In the genomic region with DNA sequence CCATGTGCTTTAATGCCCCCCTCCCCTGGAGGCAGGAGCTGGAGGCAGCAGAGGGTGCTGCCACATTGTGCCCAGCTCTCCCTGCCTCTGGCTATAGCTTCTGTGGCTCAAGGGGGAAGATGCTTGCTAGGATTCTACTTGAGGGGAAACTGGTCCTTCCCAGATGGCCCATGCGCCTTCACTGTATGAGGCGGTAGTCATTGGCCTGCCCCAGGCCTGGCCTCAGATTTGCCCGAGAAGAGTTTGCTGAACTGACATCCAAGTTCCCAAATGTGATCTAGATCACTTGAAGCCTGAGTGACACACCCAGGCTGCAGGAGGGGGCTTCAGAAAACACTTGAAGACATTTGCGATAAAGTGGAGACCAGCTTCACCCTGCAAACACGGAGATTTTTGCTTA, we compare ENCODE assay signal across 33 cellular contexts. TPM values are rescaled to one million over a fixed set of nuclear protein-coding genes. Genes with fewer than 3 reads are reported as not detected.
DNase-seq lines count a peak whose midpoint lies in the region; ATAC-seq and TF ChIP-seq lines count a peak whose summit lies in the region.
"Had no signal": no experiment of that assay in that cellular context is flagged by ENCODE, and none has a peak within 500 bp of the region (broad histone marks: within the 10 kb centered on the region; RNA-seq: fewer than 3 reads in every experiment).

No MANE protein-coding gene starts in this region.

- DNase-seq in heart left ventricle (no peak), Right ventricle myocardium superior (no peak), right cardiac atrium (no peak), gastrocnemius medialis (no peak), dedifferentiated amniotic fluid mesenchymal stem cell (ENCODE audit: extremely low spot score) (no peak), NCI-H2196 treated with DMSO at 0.1 percent for 48 hours (lab: John Stamatoyannopoulos, UW; ENCODE audit: unreplicated experiment) (no peak), GOT3 (lab: John Stamatoyannopoulos, UW) (no peak)
- no peak for DNase-seq in stimulated activated CD4-positive, alpha-beta T cell treated with anti-CD3 and anti-CD28 coated beads, Interleukin-1b, Interleukin-23, amount 100 ng/mL, for 48 hours
- DNase-seq: activated CD4-positive, alpha-beta T cell treated with anti-CD3 and anti-CD28 coated beads for 36 hours; activated CD8-positive, alpha-beta T cell treated with anti-CD3 and anti-CD28 coated beads for 36 hours; activated naive CD4-positive, alpha-beta T cell treated with anti-CD3 and anti-CD28 coated beads, Interleukin-2, amount 10 ng/mL, durations not matched to agents 7 days and 5 days; amniotic stem cell; Calu3; colonic mucosa; effector memory CD4-positive, alpha-beta T cell; hippocampal formation; Karpas-422; left colon; mesenchymal stem cell; NCI-H1436; NCI-H2081 treated with DMSO at 0.1 percent for 48 hours; NCI-H774; SJCRH30; stimulated activated CD4-positive, alpha-beta T cell treated with anti-CD3 and anti-CD28 coated beads, Interleukin-4, amount 100 ng/mL, for 24 hours; SW 1271 had no signal

- intact Hi-C loops in heart left ventricle (cut with DNase I) (loop anchor here in 3 of 10 donors (5.0 kb wide), 3 partner anchors 33 to 63 kb away; no protein-coding TSS in a partner anchor), Right ventricle myocardium superior (cut with DNase I) (no loop called here), right cardiac atrium (cut with DNase I) (loop anchor here in 1 of 4 donors (10.0 kb wide), 1 partner anchor 66 kb away; no protein-coding TSS in a partner anchor), gastrocnemius medialis (cut with DNase I; ENCODE audit: low total_unique reads) (loop anchor here (10.0 kb wide), 1 partner anchor 596 kb away; no protein-coding TSS in a partner anchor)

- no peak for TF ChIP-seq POLR2A in heart left ventricle (IDR thresholded peaks at IDR 0.05)
- TF ChIP-seq POLR2A in gastrocnemius medialis (IDR thresholded peaks at IDR 0.05) = no peak

- H3K9me3 ChIP-seq in heart left ventricle = no peaks in the 10 kb centered on the region
- no peaks in the 10 kb centered on the region for H3K9me3 ChIP-seq in right cardiac atrium (ENCODE audit: control insufficient read depth, low read length)
- no peaks in the 10 kb centered on the region for H3K9me3 ChIP-seq in gastrocnemius medialis
- H3K9me3 ChIP-seq: A549, colonic mucosa, SJCRH30 had no signal

- TF ChIP-seq CTCF in heart left ventricle (IDR thresholded peaks at IDR 0.05) = no peak
- peak in 1 of 5 experiments; percentile 5 for TF ChIP-seq CTCF in gastrocnemius medialis (IDR thresholded peaks at IDR 0.05 in 4 of 5, conservative IDR thresholded peaks at IDR 0.05 in 1 of 5)

- H3K27me3 ChIP-seq in heart left ventricle (peaks cover 0 to 30% (median 0%) of the 10 kb centered on the region in 9 donors), right cardiac atrium (ENCODE audit: control insufficient read depth, insufficient read depth) (no peaks in the 10 kb centered on the region), gastrocnemius medialis (no peaks in the 10 kb centered on the region)
- H3K27me3 ChIP-seq: SJCRH30 had no signal

- WGBS in heart left ventricle, 4 donors = 68 to 85% (median 78%) methylated on average over 5 of the region's 5 CpGs
- WGBS in right cardiac atrium = 84% methylated on average over 5 of the region's 5 CpGs

- in situ Hi-C loops in gastrocnemius medialis (cut with MboI; ENCODE audit: low sequenced_read_pairs in 4 of 4) = loop anchor here in 2 of 4 donors (25.0 kb wide), 1 partner anchor 628 kb away; the partner anchor contains the start of gene LYSMD4 (in 2 of the 2)

- peak overlapping the region in 10 of 12 donors; percentile 54 to 98 (median 90) for H3K27ac ChIP-seq in heart left ventricle
- H3K27ac ChIP-seq in right cardiac atrium (ENCODE audit: low read length) = peak overlapping the region; percentile 26
- peak overlapping the region; percentile 88 to 97 (median 94) for H3K27ac ChIP-seq in gastrocnemius medialis
- H3K27ac ChIP-seq: A549, colonic mucosa, epithelial cell of prostate, neural progenitor cell, parathyroid adenoma, SJCRH30, VCaP had no signal

- H3K4me3 ChIP-seq in heart left ventricle = peak overlapping the region in 5 of 12 donors; percentile 7 to 20 (median 9)
- no peak overlapping the region for H3K4me3 ChIP-seq in right cardiac atrium (ENCODE audit: low read length)
- peak overlapping the region in 1 of 4 donors; percentile 1 for H3K4me3 ChIP-seq in gastrocnemius medialis
- H3K4me3 ChIP-seq: A549, colonic mucosa, neural progenitor cell, SJCRH30 had no signal

- H3K4me1 ChIP-seq in heart left ventricle (peaks cover 0 to 79% (median 35%) of the 10 kb centered on the region in 12 donors), right cardiac atrium (ENCODE audit: control insufficient read depth, insufficient read depth, low read length) (peaks cover 3% of the 10 kb centered on the region), gastrocnemius medialis (peaks cover 72 to 76% of the 10 kb centered on the region in 2 donors)
- H3K4me1 ChIP-seq: colonic mucosa, neural progenitor cell had no signal

- H3K36me3 ChIP-seq in heart left ventricle (peaks cover 0 to 18% (median 3%) of the 10 kb centered on the region in 9 donors), gastrocnemius medialis (no peaks in the 10 kb centered on the region)
- H3K36me3 ChIP-seq: colonic mucosa, neural progenitor cell, SJCRH30 had no signal

- ATAC-seq in heart left ventricle (no peak), Right ventricle myocardium superior (ENCODE audit: poor library complexity) (no peak), right cardiac atrium (no peak), gastrocnemius medialis (no peak)
- ATAC-seq: A549; activated CD4-positive, alpha-beta T cell treated with anti-CD3 and anti-CD28 coated beads for 36 hours; activated CD8-positive, alpha-beta T cell treated with anti-CD3 and anti-CD28 coated beads for 36 hours; activated T-helper 17 cell treated with anti-CD3 and anti-CD28 coated beads, Interleukin-2, amount 50 U/mL, for 72 hours; HepG2; left colon; sciatic nerve had no signal

RNA-seq across cellular contexts. Expression of gene SYNM, which starts 4.1 kb away (rescaled TPM):
- 100 to 1,000 TPM; 197 to 455 (median 311) TPM for total RNA-seq in heart left ventricle
- 100 to 1,000 TPM; 113 to 154 TPM for polyA plus RNA-seq in heart left ventricle
- total RNA-seq in Right ventricle myocardium superior = 295 TPM
- 100 to 1,000 TPM; 184 to 463 (median 218) TPM for total RNA-seq in right cardiac atrium
- polyA plus RNA-seq in right cardiac atrium = 127 TPM
- total RNA-seq in gastrocnemius medialis = 100 to 1,000 TPM; 200 to 308 (median 266) TPM

Comparison
In these comparisons a context has a peak if more than half of its experiments do, and no peak if none do; other contexts are left out.
1. H3K27ac ChIP-seq: peak in every context shown above with its lines; median percentile 94 in gastrocnemius medialis; 90 in heart left ventricle; 26 in right cardiac atrium.